Comparison of ENCODE assay signal across 1 cellular context in genomic region chr12:13079440-13079906, GRCh38.
TF ChIP-seq lines count a peak whose summit lies in the region.

No MANE protein-coding gene starts in this region.

TF ChIP-seq in HepG2, 621 proteins besides CTCF, POLR2A, EP300 and RAD21 (continued from another document):
- TF ChIP-seq SIN3B (IDR thresholded peaks at IDR 0.05; ENCODE audit: low read length): no peak
- no peak; the same call in 1 of the 2 replicates for TF ChIP-seq ARID4A (CRISPR knock-in tag; IDR thresholded peaks at IDR 0.05; ENCODE audit: borderline replicate concordance)
- TF ChIP-seq ZBTB33 (CRISPR knock-in tag; IDR thresholded peaks at IDR 0.05): peak; percentile 18; the same call in 1 of the 2 replicates
- TF ChIP-seq ZNF329 (CRISPR knock-in tag; IDR thresholded peaks at IDR 0.05; ENCODE audit: low read depth): no peak
- TF ChIP-seq ZSCAN21 (CRISPR knock-in tag; IDR thresholded peaks at IDR 0.05; ENCODE audit: borderline replicate concordance): 0 out of 2 replicates have a peak, but pooled peaks have one; percentile 26
- no peak for TF ChIP-seq NCOA1 (CRISPR knock-in tag; IDR thresholded peaks at IDR 0.05)
- no peak for TF ChIP-seq PLSCR1 (CRISPR knock-in tag; IDR thresholded peaks at IDR 0.05; ENCODE audit: borderline replicate concordance)
- TF ChIP-seq ZNF225 (CRISPR knock-in tag; IDR thresholded peaks at IDR 0.05): no peak
- TF ChIP-seq ZMYM2 (CRISPR knock-in tag; IDR thresholded peaks at IDR 0.05): no peak
- no peak for TF ChIP-seq ATF7-NPFF (CRISPR knock-in tag; IDR thresholded peaks at IDR 0.05; ENCODE audit: low read depth)
- TF ChIP-seq RFXANK (CRISPR knock-in tag; IDR thresholded peaks at IDR 0.05): no peak
- TF ChIP-seq ZNF883 (CRISPR knock-in tag; IDR thresholded peaks at IDR 0.05; ENCODE audit: not compliant biosample characterization): no peak
- TF ChIP-seq ZFP91 (CRISPR knock-in tag; IDR thresholded peaks at IDR 0.05; ENCODE audit: borderline replicate concordance): 0 out of 2 replicates have a peak, but pooled peaks have one; percentile 17
- TF ChIP-seq JUNB (CRISPR knock-in tag; IDR thresholded peaks at IDR 0.05; ENCODE audit: borderline replicate concordance): no peak
- TF ChIP-seq PRDM10 (CRISPR knock-in tag; IDR thresholded peaks at IDR 0.05; ENCODE audit: low read depth): peak; percentile 66
- TF ChIP-seq ZNF816 (CRISPR knock-in tag; IDR thresholded peaks at IDR 0.05; ENCODE audit: borderline replicate concordance): peak; percentile 80
- no peak for TF ChIP-seq ZNF558 (CRISPR knock-in tag; IDR thresholded peaks at IDR 0.05; ENCODE audit: borderline replicate concordance)
- no peak for TF ChIP-seq SETDB1 (CRISPR knock-in tag; IDR thresholded peaks at IDR 0.05; ENCODE audit: borderline replicate concordance)
- TF ChIP-seq XRCC5 (optimal IDR thresholded peaks at IDR 0.05; ENCODE audit: low read length): no peak
- peak; percentile 49 for TF ChIP-seq ERF (CRISPR knock-in tag; IDR thresholded peaks at IDR 0.05)
- peak; percentile 49; the same call in 1 of the 2 replicates for TF ChIP-seq ZNF788 (CRISPR knock-in tag; IDR thresholded peaks at IDR 0.05; ENCODE audit: borderline replicate concordance)
- TF ChIP-seq SMC3 (IDR thresholded peaks at IDR 0.05; ENCODE audit: low read length): peak; percentile 23; the same call in 1 of the 2 replicates
- no peak for TF ChIP-seq ZNF235 (CRISPR knock-in tag; IDR thresholded peaks at IDR 0.05; ENCODE audit: borderline replicate concordance)
- peak; percentile 62; the same call in 1 of the 2 replicates for TF ChIP-seq ZNF264 (CRISPR knock-in tag; IDR thresholded peaks at IDR 0.05)
- no peak for TF ChIP-seq ZNF136 (CRISPR knock-in tag; IDR thresholded peaks at IDR 0.05; ENCODE audit: low read depth)
- TF ChIP-seq MIER2 (CRISPR knock-in tag; IDR thresholded peaks at IDR 0.05): 0 out of 2 replicates have a peak, but pooled peaks have one; percentile 54
- no peak for TF ChIP-seq ZBTB26 (CRISPR knock-in tag; IDR thresholded peaks at IDR 0.05; ENCODE audit: borderline replicate concordance)
- TF ChIP-seq JARID2 (CRISPR knock-in tag; IDR thresholded peaks at IDR 0.05; ENCODE audit: insufficient replicate concordance): no peak
- TF ChIP-seq ETV5 (CRISPR knock-in tag; IDR thresholded peaks at IDR 0.05; ENCODE audit: borderline replicate concordance): peak; percentile 94; the same call in 1 of the 2 replicates
- no peak for TF ChIP-seq ZNF296 (CRISPR knock-in tag; conservative IDR thresholded peaks at IDR 0.05)
- no peak for TF ChIP-seq ZNF230 (CRISPR knock-in tag; IDR thresholded peaks at IDR 0.05)
- no peak for TF ChIP-seq ZNF678 (CRISPR knock-in tag; IDR thresholded peaks at IDR 0.05)
- TF ChIP-seq SPEN (CRISPR knock-in tag; IDR thresholded peaks at IDR 0.05; ENCODE audit: low read depth): peak; percentile 33; the same call in 1 of the 2 replicates
- peak; percentile 49; the same call in 1 of the 2 replicates for TF ChIP-seq CSRNP1 (CRISPR knock-in tag; IDR thresholded peaks at IDR 0.05)
- no peak for TF ChIP-seq TFAP4 (IDR thresholded peaks at IDR 0.05; ENCODE audit: borderline replicate concordance, low read depth)
- TF ChIP-seq JUN (CRISPR knock-in tag; IDR thresholded peaks at IDR 0.05): no peak
- peak; percentile 85 for TF ChIP-seq ZNF644 (CRISPR knock-in tag; IDR thresholded peaks at IDR 0.05; ENCODE audit: low read depth)
- no peak for TF ChIP-seq TCF7L2 (IDR thresholded peaks at IDR 0.05; ENCODE audit: low read depth, low read length)
TF ChIP-seq in HepG2: peak in this region for 144.
